In genomic region chr20:330233-331149, GRCh38 we compare ENCODE assay signal across 2 cellular contexts.
TF ChIP-seq lines count a peak whose summit lies in the region.

No MANE protein-coding gene starts in this region.

TF ChIP-seq in HEK293, 187 proteins besides CTCF, POLR2A, EP300 and RAD21 (continued from another document and continues in another):
- no peak for TF ChIP-seq PRDM6 (tag by site-specific recombination; IDR thresholded peaks at IDR 0.05)
- TF ChIP-seq ZBTB6 (tag by site-specific recombination; IDR thresholded peaks at IDR 0.05) = no peak
- TF ChIP-seq FEZF1 (tag by site-specific recombination; IDR thresholded peaks at IDR 0.05) = no peak
- TF ChIP-seq ZNF266 (tag by site-specific recombination; IDR thresholded peaks at IDR 0.05; ENCODE audit: low read depth) = no peak
- TF ChIP-seq GFI1B (tag by site-specific recombination; IDR thresholded peaks at IDR 0.05) = no peak
- no peak for TF ChIP-seq ZBTB26 (tag by site-specific recombination; optimal IDR thresholded peaks at IDR 0.05)
- no peak for TF ChIP-seq ZBTB49 (tag by site-specific recombination; IDR thresholded peaks at IDR 0.05; ENCODE audit: low read depth)
- TF ChIP-seq ZBTB11 (tag by site-specific recombination; conservative IDR thresholded peaks at IDR 0.05; ENCODE audit: low read depth) = no peak
- no peak for TF ChIP-seq ZNF777 (tag by site-specific recombination; IDR thresholded peaks at IDR 0.05; ENCODE audit: borderline replicate concordance)
- no peak for TF ChIP-seq ZSCAN23 (tag by site-specific recombination; IDR thresholded peaks at IDR 0.05)
- TF ChIP-seq ZNF394 (tag by site-specific recombination; IDR thresholded peaks at IDR 0.05; ENCODE audit: borderline replicate concordance) = no peak
- TF ChIP-seq ZNF10 (tag by site-specific recombination; IDR thresholded peaks at IDR 0.05) = no peak

TF ChIP-seq in HepG2, 621 proteins besides CTCF, POLR2A, EP300 and RAD21 (continued from another document and continues in another):
- TF ChIP-seq RERE (CRISPR knock-in tag; IDR thresholded peaks at IDR 0.05; ENCODE audit: low read depth) (0 out of 2 replicates have a peak, but pooled peaks have one; percentile 16), PRDM10 (CRISPR knock-in tag; IDR thresholded peaks at IDR 0.05; ENCODE audit: low read depth) (peak; percentile 85), ZNF879 (CRISPR knock-in tag; IDR thresholded peaks at IDR 0.05) (no peak), NFYB (CRISPR knock-in tag; IDR thresholded peaks at IDR 0.05) (no peak), RBAK (CRISPR knock-in tag; IDR thresholded peaks at IDR 0.05) (no peak), GATAD2A (CRISPR knock-in tag; IDR thresholded peaks at IDR 0.05) (peak; percentile 43; the same call in 1 of the 2 replicates), RARG (CRISPR knock-in tag; IDR thresholded peaks at IDR 0.05; ENCODE audit: low read depth) (0 out of 2 replicates have a peak, but pooled peaks have one; percentile 47), ZSCAN25 (CRISPR knock-in tag; IDR thresholded peaks at IDR 0.05) (no peak), ZNF609 (CRISPR knock-in tag; IDR thresholded peaks at IDR 0.05; ENCODE audit: borderline replicate concordance) (peak; percentile 55), HINFP (CRISPR knock-in tag; IDR thresholded peaks at IDR 0.05; ENCODE audit: low read depth) (peak; percentile 40; the same call in 1 of the 2 replicates), PHF8 (CRISPR knock-in tag; IDR thresholded peaks at IDR 0.05) (no peak; the same call in 1 of the 2 replicates), ZC3H13 (CRISPR knock-in tag; IDR thresholded peaks at IDR 0.05) (peak; percentile 35; the same call in 1 of the 2 replicates), SALL1 (CRISPR knock-in tag; IDR thresholded peaks at IDR 0.05) (peak; percentile 57; the same call in 1 of the 2 replicates), MED1 (CRISPR knock-in tag; IDR thresholded peaks at IDR 0.05) (peak; percentile 56; the same call in 1 of the 2 replicates), ZNF10 (CRISPR knock-in tag; IDR thresholded peaks at IDR 0.05; ENCODE audit: borderline replicate concordance, low read depth) (no peak), ZNF816 (CRISPR knock-in tag; IDR thresholded peaks at IDR 0.05; ENCODE audit: borderline replicate concordance) (no peak), ZNF207 (IDR thresholded peaks at IDR 0.05; ENCODE audit: borderline replicate concordance) (no peak), RFXANK (CRISPR knock-in tag; IDR thresholded peaks at IDR 0.05) (no peak), HES4 (CRISPR knock-in tag; IDR thresholded peaks at IDR 0.05; ENCODE audit: borderline replicate concordance) (0 out of 2 replicates have a peak, but pooled peaks have one; percentile 35), ZNF138 (CRISPR knock-in tag; IDR thresholded peaks at IDR 0.05; ENCODE audit: low read depth) (no peak), ASH2L (IDR thresholded peaks at IDR 0.05; ENCODE audit: insufficient read length, low read depth, low read length) (peak; percentile 48), ZNF737 (CRISPR knock-in tag; IDR thresholded peaks at IDR 0.05; ENCODE audit: borderline replicate concordance) (peak; percentile 73; the same call in 1 of the 2 replicates), SP4 (CRISPR knock-in tag; IDR thresholded peaks at IDR 0.05) (peak; percentile 62; the same call in 1 of the 2 replicates), SAP130 (CRISPR knock-in tag; IDR thresholded peaks at IDR 0.05; ENCODE audit: low read depth) (peak; percentile 57), ZBTB26 (CRISPR knock-in tag; IDR thresholded peaks at IDR 0.05; ENCODE audit: borderline replicate concordance) (0 out of 2 replicates have a peak, but pooled peaks have one; percentile 12), POGK (CRISPR knock-in tag; conservative IDR thresholded peaks at IDR 0.05) (0 out of 2 replicates have a peak, but pooled peaks have one; percentile 50), CCDC6 (CRISPR knock-in tag; IDR thresholded peaks at IDR 0.05) (no peak), POLR2AphosphoS5 (IDR thresholded peaks at IDR 0.05; ENCODE audit: low read depth, low read length) (0 out of 2 replicates have a peak, but pooled peaks have one; percentile 32), BRF2 (CRISPR knock-in tag; IDR thresholded peaks at IDR 0.05) (peak; percentile 21; the same call in 1 of the 2 replicates), ATAD3A (CRISPR knock-in tag; IDR thresholded peaks at IDR 0.05) (no peak), ZBTB3 (CRISPR knock-in tag; IDR thresholded peaks at IDR 0.05; ENCODE audit: borderline replicate concordance, low read depth) (no peak), RBFOX2 (IDR thresholded peaks at IDR 0.05; ENCODE audit: low read depth, low read length) (peak; percentile 42; the same call in 1 of the 2 replicates), ZNF101 (CRISPR knock-in tag; IDR thresholded peaks at IDR 0.05; ENCODE audit: borderline replicate concordance, low read depth) (0 out of 2 replicates have a peak, but pooled peaks have one; percentile 36)
